ENCODE assay signal across 33 cellular contexts in genomic region chr2:121279476-121279875, GRCh38. TPM values are rescaled to one million over a fixed set of nuclear protein-coding genes. Genes with fewer than 3 reads are reported as not detected.
"Had no signal": no experiment of that assay in that cellular context is flagged by ENCODE, and none has a peak within 500 bp of the region (broad histone marks: within the 10 kb centered on the region; RNA-seq: fewer than 3 reads in every experiment).

No MANE protein-coding gene starts in this region.

- H3K36me3 ChIP-seq: adrenal gland, gastroesophageal sphincter had no signal

- DNase-seq: activated CD4-positive, alpha-beta memory T cell treated with anti-CD3 and anti-CD28 coated beads, Interleukin-2, amount 10 ng/mL, durations not matched to agents 7 days and 5 days; activated CD4-positive, alpha-beta T cell treated with anti-CD3 and anti-CD28 coated beads for 4 hours; activated CD4-positive, alpha-beta T cell treated with anti-CD3 and anti-CD28 coated beads, Interleukin-2, amount 10 ng/mL, durations not matched to agents 7 days and 5 days; activated CD4-positive, alpha-beta T cell treated with anti-CD3 and anti-CD28 coated beads, Interleukin-2, amount 50 U/mL, for 4 hours; activated CD4-positive, CD25-positive, alpha-beta regulatory T cell; activated CD4-positive, CD25-positive, alpha-beta regulatory T cell treated with anti-CD3 and anti-CD28 coated beads, Interleukin-2, amount 50 U/mL, for 72 hours; activated CD8-positive, alpha-beta memory T cell treated with anti-CD3 and anti-CD28 coated beads, Interleukin-2, amount 50 U/mL, for 48 hours; activated naive CD4-positive, alpha-beta T cell treated with anti-CD3 and anti-CD28 coated beads for 36 hours; activated naive CD8-positive, alpha-beta T cell treated with anti-CD3 and anti-CD28 coated beads for 36 hours; activated naive CD8-positive, alpha-beta T cell treated with anti-CD3 and anti-CD28 coated beads, Interleukin-2, amount 50 U/mL, for 24 hours; activated T-cell treated with anti-CD3 and anti-CD28 coated beads for 4 hours; activated T-cell treated with anti-CD3 and anti-CD28 coated beads, Interleukin-2, amount 50 U/mL, for 24 hours; activated T-cell treated with anti-CD3 and anti-CD28 coated beads, Interleukin-2, amount 50 U/mL, for 72 hours; adrenal gland; amygdala; aorta; body of pancreas; caudate nucleus; cortex of kidney; effector CD8-positive, alpha-beta T cell; esophagus squamous epithelium; foreskin melanocyte; T-helper 2 cell had no signal

- H3K27ac ChIP-seq: adrenal gland, body of pancreas, epithelial cell of prostate, esophagus squamous epithelium, gastroesophageal sphincter had no signal

- H3K9me3 ChIP-seq: adrenal gland, body of pancreas, esophagus squamous epithelium, gastroesophageal sphincter had no signal

- H3K4me3 ChIP-seq: adrenal gland, body of pancreas, esophagus squamous epithelium, gastroesophageal sphincter had no signal

- FAIRE-seq: colon, endometrium, endothelial cell of umbilical vein had no signal

- H3K27me3 ChIP-seq: body of pancreas had no signal

- ATAC-seq: activated naive CD8-positive, alpha-beta T cell treated with anti-CD3 and anti-CD28 coated beads, Interleukin-2, amount 50 U/mL, for 24 hours; activated T-cell treated with anti-CD3 and anti-CD28 coated beads, Interleukin-2, amount 50 U/mL, for 72 hours; body of pancreas; gastroesophageal sphincter had no signal

RNA-seq across cellular contexts. Expression of gene TFCP2L1, which starts 5.5 kb away (rescaled TPM):
- total RNA-seq: dermis microvascular lymphatic vessel endothelial cell; endothelial cell of umbilical vein; fibroblast of lung; fibroblast of villous mesenchyme; glomerular endothelial cell; T-helper 1 cell treated with Interleukin-12 subunit alpha and Interleukin-12 subunit beta and Interleukin-4 antibody, amounts not matched to agents 30 ng/mL and 1 ng/mL, for 36 hours had no signal
- polyA plus RNA-seq: endothelial cell of umbilical vein, fibroblast of lung had no signal
